1 cellular context compared by ENCODE assay signal in the genomic region with DNA sequence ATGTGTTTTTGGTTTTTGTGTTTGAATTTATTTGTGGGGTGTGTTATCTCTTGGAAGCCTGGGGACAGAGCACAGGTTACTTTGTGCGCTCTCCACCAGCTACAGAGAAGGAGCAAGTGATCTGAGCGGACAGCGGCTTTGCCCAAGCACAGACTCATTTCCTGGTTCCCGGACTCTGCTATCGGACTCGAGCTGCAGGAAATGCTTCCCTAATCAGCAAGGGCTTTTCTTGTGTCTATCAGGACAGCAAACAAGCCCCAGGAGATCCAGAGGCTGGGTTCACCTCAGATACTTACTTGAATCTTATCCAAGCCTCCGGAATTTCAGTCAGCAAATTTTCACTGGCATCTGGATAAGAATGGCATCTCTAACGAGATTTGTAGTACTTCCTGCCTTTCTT.
TF ChIP-seq lines count a peak whose summit lies in the region.

No MANE protein-coding gene starts in this region.

TF ChIP-seq in GM23338, 12 proteins besides CTCF, POLR2A, EP300 and RAD21 (continued from another document):
- TF ChIP-seq, protein P1, sequence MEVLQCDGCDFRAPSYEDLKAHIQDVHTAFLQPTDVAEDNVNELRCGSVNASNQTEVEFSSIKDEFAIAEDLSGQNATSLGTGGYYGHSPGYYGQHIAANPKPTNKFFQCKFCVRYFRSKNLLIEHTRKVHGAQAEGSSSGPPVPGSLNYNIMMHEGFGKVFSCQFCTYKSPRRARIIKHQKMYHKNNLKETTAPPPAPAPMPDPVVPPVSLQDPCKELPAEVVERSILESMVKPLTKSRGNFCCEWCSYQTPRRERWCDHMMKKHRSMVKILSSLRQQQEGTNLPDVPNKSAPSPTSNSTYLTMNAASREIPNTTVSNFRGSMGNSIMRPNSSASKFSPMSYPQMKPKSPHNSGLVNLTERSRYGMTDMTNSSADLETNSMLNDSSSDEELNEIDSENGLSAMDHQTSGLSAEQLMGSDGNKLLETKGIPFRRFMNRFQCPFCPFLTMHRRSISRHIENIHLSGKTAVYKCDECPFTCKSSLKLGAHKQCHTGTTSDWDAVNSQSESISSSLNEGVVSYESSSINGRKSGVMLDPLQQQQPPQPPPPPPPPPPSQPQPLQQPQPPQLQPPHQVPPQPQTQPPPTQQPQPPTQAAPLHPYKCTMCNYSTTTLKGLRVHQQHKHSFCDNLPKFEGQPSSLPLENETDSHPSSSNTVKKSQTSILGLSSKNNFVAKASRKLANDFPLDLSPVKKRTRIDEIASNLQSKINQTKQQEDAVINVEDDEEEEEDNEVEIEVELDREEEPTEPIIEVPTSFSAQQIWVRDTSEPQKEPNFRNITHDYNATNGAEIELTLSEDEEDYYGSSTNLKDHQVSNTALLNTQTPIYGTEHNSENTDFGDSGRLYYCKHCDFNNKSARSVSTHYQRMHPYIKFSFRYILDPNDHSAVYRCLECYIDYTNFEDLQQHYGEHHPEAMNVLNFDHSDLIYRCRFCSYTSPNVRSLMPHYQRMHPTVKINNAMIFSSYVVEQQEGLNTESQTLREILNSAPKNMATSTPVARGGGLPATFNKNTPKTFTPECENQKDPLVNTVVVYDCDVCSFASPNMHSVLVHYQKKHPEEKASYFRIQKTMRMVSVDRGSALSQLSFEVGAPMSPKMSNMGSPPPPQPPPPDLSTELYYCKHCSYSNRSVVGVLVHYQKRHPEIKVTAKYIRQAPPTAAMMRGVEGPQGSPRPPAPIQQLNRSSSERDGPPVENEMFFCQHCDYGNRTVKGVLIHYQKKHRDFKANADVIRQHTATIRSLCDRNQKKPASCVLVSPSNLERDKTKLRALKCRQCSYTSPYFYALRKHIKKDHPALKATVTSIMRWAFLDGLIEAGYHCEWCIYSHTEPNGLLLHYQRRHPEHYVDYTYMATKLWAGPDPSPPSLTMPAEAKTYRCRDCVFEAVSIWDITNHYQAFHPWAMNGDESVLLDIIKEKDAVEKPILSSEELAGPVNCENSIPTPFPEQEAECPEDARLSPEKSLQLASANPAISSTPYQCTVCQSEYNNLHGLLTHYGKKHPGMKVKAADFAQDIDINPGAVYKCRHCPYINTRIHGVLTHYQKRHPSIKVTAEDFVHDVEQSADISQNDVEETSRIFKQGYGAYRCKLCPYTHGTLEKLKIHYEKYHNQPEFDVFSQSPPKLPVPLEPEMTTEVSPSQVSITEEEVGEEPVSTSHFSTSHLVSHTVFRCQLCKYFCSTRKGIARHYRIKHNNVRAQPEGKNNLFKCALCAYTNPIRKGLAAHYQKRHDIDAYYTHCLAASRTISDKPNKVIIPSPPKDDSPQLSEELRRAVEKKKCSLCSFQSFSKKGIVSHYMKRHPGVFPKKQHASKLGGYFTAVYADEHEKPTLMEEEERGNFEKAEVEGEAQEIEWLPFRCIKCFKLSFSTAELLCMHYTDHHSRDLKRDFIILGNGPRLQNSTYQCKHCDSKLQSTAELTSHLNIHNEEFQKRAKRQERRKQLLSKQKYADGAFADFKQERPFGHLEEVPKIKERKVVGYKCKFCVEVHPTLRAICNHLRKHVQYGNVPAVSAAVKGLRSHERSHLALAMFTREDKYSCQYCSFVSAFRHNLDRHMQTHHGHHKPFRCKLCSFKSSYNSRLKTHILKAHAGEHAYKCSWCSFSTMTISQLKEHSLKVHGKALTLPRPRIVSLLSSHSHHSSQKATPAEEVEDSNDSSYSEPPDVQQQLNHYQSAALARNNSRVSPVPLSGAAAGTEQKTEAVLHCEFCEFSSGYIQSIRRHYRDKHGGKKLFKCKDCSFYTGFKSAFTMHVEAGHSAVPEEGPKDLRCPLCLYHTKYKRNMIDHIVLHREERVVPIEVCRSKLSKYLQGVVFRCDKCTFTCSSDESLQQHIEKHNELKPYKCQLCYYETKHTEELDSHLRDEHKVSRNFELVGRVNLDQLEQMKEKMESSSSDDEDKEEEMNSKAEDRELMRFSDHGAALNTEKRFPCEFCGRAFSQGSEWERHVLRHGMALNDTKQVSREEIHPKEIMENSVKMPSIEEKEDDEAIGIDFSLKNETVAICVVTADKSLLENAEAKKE (CRISPR knock-in tag; IDR thresholded peaks at IDR 0.05): no peak
